31 cellular contexts compared by ENCODE assay signal in genomic region chr9:76516871-76517270, GRCh38. TPM values are rescaled to one million over a fixed set of nuclear protein-coding genes. Genes with fewer than 3 reads are reported as not detected.
DNase-seq lines count a peak whose midpoint lies in the region; ATAC-seq, FAIRE-seq and TF ChIP-seq lines count a peak whose summit lies in the region.
"Had no signal": no experiment of that assay in that cellular context is flagged by ENCODE, and none has a peak within 500 bp of the region (broad histone marks: within the 10 kb centered on the region; RNA-seq: fewer than 3 reads in every experiment).

No MANE protein-coding gene starts in this region.

- H3K36me3 ChIP-seq in GM23338 (ENCODE audit: insufficient read depth): no peaks in the 10 kb centered on the region
- no peaks in the 10 kb centered on the region; the same call in 1 of the 2 replicates for H3K36me3 ChIP-seq in OCI-LY1 (ENCODE audit: insufficient read depth, low read length)
- H3K36me3 ChIP-seq in CD8-positive, alpha-beta memory T cell (ENCODE audit: insufficient read depth, low read length): no peaks in the 10 kb centered on the region
- H3K36me3 ChIP-seq: adrenal gland, brain microvascular endothelial cell, left ventricle myocardium inferior, neural progenitor cell, thyroid gland, uterus had no signal

- H3K4me1 ChIP-seq in GM23338 (ENCODE audit: insufficient read depth): no peaks in the 10 kb centered on the region
- peaks cover 25% of the 10 kb centered on the region for H3K4me1 ChIP-seq in OCI-LY1 (ENCODE audit: insufficient read depth, low read length, severe bottlenecking)
- no peaks in the 10 kb centered on the region for H3K4me1 ChIP-seq in CD8-positive, alpha-beta memory T cell (ENCODE audit: insufficient read depth, low read length)
- H3K4me1 ChIP-seq: adrenal gland, left ventricle myocardium inferior, neural progenitor cell, spleen, uterus had no signal

- H3K27me3 Mint-ChIP-seq in GM23338 (ENCODE audit: insufficient read depth, low read depth, poor library complexity) (peaks cover 2% of the 10 kb centered on the region), T-cell (peaks cover 0 to 3% of the 10 kb centered on the region in 2 donors)
- no peaks in the 10 kb centered on the region for H3K27me3 Mint-ChIP-seq in CD8-positive, alpha-beta memory T cell
- H3K27me3 Mint-ChIP-seq: activated CD4-positive, alpha-beta memory T cell treated with anti-CD3 and anti-CD28 coated beads, Interleukin-2, amount 10 ng/mL, durations not matched to agents 7 days and 5 days; T-helper 17 cell had no signal

- H3K27me3 ChIP-seq in GM23338 (ENCODE audit: insufficient read depth) (no peaks in the 10 kb centered on the region), OCI-LY1 (ENCODE audit: insufficient read depth, low read length) (no peaks in the 10 kb centered on the region)
- no peaks in the 10 kb centered on the region for H3K27me3 ChIP-seq in CD8-positive, alpha-beta memory T cell (ENCODE audit: insufficient read depth, low read length, poor library complexity, severe bottlenecking)
- H3K27me3 ChIP-seq: adrenal gland, brain microvascular endothelial cell, neural progenitor cell, spleen, thyroid gland, uterus had no signal

- no peaks in the 10 kb centered on the region for H4K20me1 ChIP-seq in GM23338 (replicated peaks; ENCODE audit: insufficient read depth)
- no peaks in the 10 kb centered on the region for H4K20me1 ChIP-seq in OCI-LY1 (ENCODE audit: insufficient read depth, low read length)

- H3K27ac ChIP-seq in GM23338 (ENCODE audit: low read depth): no peak overlapping the region
- H3K27ac ChIP-seq in OCI-LY1 (ENCODE audit: low read depth, low read length, poor library complexity, severe bottlenecking): peak overlapping the region; percentile 31
- H3K27ac ChIP-seq in CD8-positive, alpha-beta memory T cell (ENCODE audit: low read depth, low read length): no peak overlapping the region
- H3K27ac ChIP-seq: adrenal gland, brain microvascular endothelial cell, GM23248, left ventricle myocardium inferior, neural progenitor cell, PC-9, spleen, uterus had no signal

- no peak overlapping the region for H3K4me2 ChIP-seq in GM23338
- H3K4me2 ChIP-seq in OCI-LY1 (ENCODE audit: low read length): peak overlapping the region; percentile 20; the same call in 1 of the 2 replicates
- H3K4me2 ChIP-seq: neural progenitor cell, PC-9, SK-N-SH had no signal

- no peaks in the 10 kb centered on the region for H3F3A ChIP-seq in GM23338 (replicated peaks; ENCODE audit: low read depth)
- no peaks in the 10 kb centered on the region for H3F3A ChIP-seq in OCI-LY1 (ENCODE audit: insufficient read depth, low read length)

- 0 out of 3 replicates have a peak, but pooled peaks cover 2% of the 10 kb centered on the region for H3K4me1 Mint-ChIP-seq in GM23338
- peaks cover 0 to 5% (median 3%) of the 10 kb centered on the region in 3 donors for H3K4me1 Mint-ChIP-seq in T-cell
- H3K4me1 Mint-ChIP-seq in CD8-positive, alpha-beta memory T cell: peaks cover 0 to 10% (median 5%) of the 10 kb centered on the region in 3 donors
- H3K4me1 Mint-ChIP-seq: activated naive CD4-positive, alpha-beta T cell treated with anti-CD3 and anti-CD28 coated beads, Interleukin-2, amount 10 ng/mL, durations not matched to agents 7 days and 5 days; neural progenitor cell; T-helper 17 cell had no signal

- H3K27ac Mint-ChIP-seq in GM23338 (no peak overlapping the region), T-cell (no peak overlapping the region)
- no peak overlapping the region for H3K27ac Mint-ChIP-seq in CD8-positive, alpha-beta memory T cell
- H3K27ac Mint-ChIP-seq: activated CD4-positive, alpha-beta memory T cell treated with anti-CD3 and anti-CD28 coated beads, Interleukin-2, amount 10 ng/mL, durations not matched to agents 7 days and 5 days; activated naive CD4-positive, alpha-beta T cell treated with anti-CD3 and anti-CD28 coated beads, Interleukin-2, amount 10 ng/mL, durations not matched to agents 7 days and 5 days; neural progenitor cell; T-helper 17 cell had no signal

- H3K79me2 ChIP-seq in GM23338 (replicated peaks; ENCODE audit: insufficient read depth): no peaks in the 10 kb centered on the region
- no peaks in the 10 kb centered on the region for H3K79me2 ChIP-seq in OCI-LY1 (ENCODE audit: insufficient read depth, low read length)

- no peak for TF ChIP-seq CTCF in GM23338 (conservative IDR thresholded peaks at IDR 0.05; ENCODE audit: low read depth in 2 of 2)
- TF ChIP-seq CTCF in OCI-LY1 (IDR thresholded peaks at IDR 0.05; ENCODE audit: low read length): no peak

- TF ChIP-seq POLR2A in GM12892 (IDR thresholded peaks at IDR 0.05; ENCODE audit: low read depth, low read length): no peak

- FAIRE-seq in GM12892 (lab: Jason Lieb, UNC): peak; percentile 76

- H3K36me3 Mint-ChIP-seq in GM23338 (ENCODE audit: low read depth): peaks cover 6% of the 10 kb centered on the region; the same call in 2 of the 3 replicates
- H3K36me3 Mint-ChIP-seq in T-cell: peaks cover 3% of the 10 kb centered on the region
- peaks cover 0 to 4% (median 0%) of the 10 kb centered on the region in 3 donors for H3K36me3 Mint-ChIP-seq in CD8-positive, alpha-beta memory T cell
- H3K36me3 Mint-ChIP-seq: activated naive CD4-positive, alpha-beta T cell treated with anti-CD3 and anti-CD28 coated beads, Interleukin-2, amount 10 ng/mL, durations not matched to agents 7 days and 5 days; CD4-positive, alpha-beta memory T cell; neural progenitor cell had no signal

- ATAC-seq in GM23338 (no peak), HG03378 (IDR thresholded peaks at IDR 0.05; ENCODE audit: unreplicated experiment) (peak; percentile 65), T-cell (replicated peaks in 1 of 4) (no peak)
- ATAC-seq: activated CD4-positive, CD25-positive, alpha-beta regulatory T cell treated with anti-CD3 and anti-CD28 coated beads, Interleukin-2, amount 50 U/mL, for 24 hours; esophagus mucosa; Right ventricle myocardium inferior; T-helper 17 cell had no signal

- no peak for DNase-seq in GM12892 (ENCODE audit: insufficient read length)
- no peak for DNase-seq in GM23338 (ENCODE audit: low spot score)
- DNase-seq in T-cell: no peak
- DNase-seq in stimulated activated naive CD4-positive, alpha-beta T cell (lab: John Stamatoyannopoulos, UW): no peak
- DNase-seq in anterior cingulate cortex (lab: John Stamatoyannopoulos, UW): no peak
- no peak for DNase-seq in CD8-positive, alpha-beta memory T cell
- DNase-seq: activated CD4-positive, alpha-beta memory T cell treated with anti-CD3 and anti-CD28 coated beads, Interleukin-2, amount 10 ng/mL, durations not matched to agents 7 days and 5 days; activated CD8-positive, alpha-beta memory T cell treated with anti-CD3 and anti-CD28 coated beads, Interleukin-2, amount 50 U/mL, for 48 hours; activated naive CD4-positive, alpha-beta T cell treated with anti-CD3 and anti-CD28 coated beads, Interleukin-2, amount 10 ng/mL, durations not matched to agents 7 days and 5 days; brain microvascular endothelial cell; GM23248; islet precursor cell; left ventricle myocardium inferior; NCI-H2227 treated with DMSO at 0.1 percent for 48 hours; NCI-H526; PC-9; right cardiac atrium; SK-N-SH; spleen; stimulated activated CD8-positive, alpha-beta memory T cell treated with anti-CD3 and anti-CD28 coated beads, Interleukin-4, amount 100 ng/mL, for 48 hours; T-helper 17 cell; uterus had no signal

- peaks cover 3% of the 10 kb centered on the region; the same call in 1 of the 2 replicates for H3K9me3 ChIP-seq in OCI-LY1 (ENCODE audit: low read length)
- no peaks in the 10 kb centered on the region for H3K9me3 ChIP-seq in CD8-positive, alpha-beta memory T cell (ENCODE audit: low read length)
- H3K9me3 ChIP-seq: adrenal gland, SK-N-SH, thyroid gland, uterus had no signal

- H3K4me3 ChIP-seq in GM23338 (no peak overlapping the region), OCI-LY1 (ENCODE audit: low read depth, low read length, poor library complexity, severe bottlenecking) (no peak overlapping the region)
- no peak overlapping the region for H3K4me3 ChIP-seq in CD8-positive, alpha-beta memory T cell (ENCODE audit: low read length)
- H3K4me3 ChIP-seq: adrenal gland, GM23248, left ventricle myocardium inferior, neural progenitor cell, PC-9, spleen, thyroid gland, uterus had no signal

- no peaks in the 10 kb centered on the region for H3K9me2 ChIP-seq in GM23338 (ENCODE audit: insufficient read depth)
- no peaks in the 10 kb centered on the region for H3K9me2 ChIP-seq in OCI-LY1 (ENCODE audit: low read depth, low read length)
- H3K9me2 ChIP-seq: SK-N-SH had no signal

- no peak overlapping the region for H3K9ac ChIP-seq in OCI-LY1 (ENCODE audit: low read length)
- H3K9ac ChIP-seq: GM23248, neural progenitor cell, SK-N-SH had no signal

- CTCF ChIA-PET in T-cell (lab: Charles Lee): interaction anchor here in 1 of 2 donors (0.9 kb wide), 1 partner anchor 58 kb away, joined by 3 read pairs; the partner anchor contains the start of gene GCNT1
- CTCF ChIA-PET in CD8-positive, alpha-beta memory T cell (lab: Charles Lee): no interaction called here

- H3K4me3 Mint-ChIP-seq in GM23338 (no peak overlapping the region), T-cell (no peak overlapping the region)
- H3K4me3 Mint-ChIP-seq in CD8-positive, alpha-beta memory T cell: no peak overlapping the region
- H3K4me3 Mint-ChIP-seq: activated CD4-positive, alpha-beta memory T cell treated with anti-CD3 and anti-CD28 coated beads, Interleukin-2, amount 10 ng/mL, durations not matched to agents 7 days and 5 days; activated naive CD4-positive, alpha-beta T cell treated with anti-CD3 and anti-CD28 coated beads, Interleukin-2, amount 10 ng/mL, durations not matched to agents 7 days and 5 days; neural progenitor cell; T-helper 17 cell had no signal

- H2AFZ ChIP-seq in GM23338 (peak overlapping the region; percentile 72; the same call in 1 of the 2 replicates), OCI-LY1 (ENCODE audit: low read length) (no peak overlapping the region)
- H2AFZ ChIP-seq: GM23248, PC-9 had no signal

- POLR2A ChIA-PET in T-cell (lab: Charles Lee): no interaction called here
- POLR2A ChIA-PET in CD8-positive, alpha-beta memory T cell (lab: Charles Lee): no interaction called here

- H3K9me3 Mint-ChIP-seq in GM23338 (peaks cover 5% of the 10 kb centered on the region; the same call in 1 of the 3 replicates), T-cell (peaks cover 0 to 3% (median 0%) of the 10 kb centered on the region in 3 donors)
- peaks cover 0 to 5% (median 0%) of the 10 kb centered on the region in 5 donors for H3K9me3 Mint-ChIP-seq in CD8-positive, alpha-beta memory T cell
- H3K9me3 Mint-ChIP-seq: activated naive CD4-positive, alpha-beta T cell treated with anti-CD3 and anti-CD28 coated beads, Interleukin-2, amount 10 ng/mL, durations not matched to agents 7 days and 5 days had no signal

RNA-seq across cellular contexts. Expression of gene GCNT1, which starts 57.9 kb away (rescaled TPM):
- 7.4 TPM for polyA plus RNA-seq in GM12892 (2012; ENCODE audit: missing spikeins)
- 5.5 and 11.4 TPM in 2 replicates for total RNA-seq in GM23338 (2014; rRNA removed; shearing (Covaris generic))
- 3.1 and 4.2 TPM in 2 replicates for polyA plus RNA-seq in GM23338 (2016; fragmentation: Nextera tagmentation; extraction: Ambion mirVana)
- total RNA-seq in T-cell: 1 to 10 TPM; 3.8 to 9.6 (median 4.9) TPM
- 10 to 100 TPM; 14.8 to 20.9 TPM for total RNA-seq in CD8-positive, alpha-beta memory T cell
- 4.3 TPM for polyA plus RNA-seq in CD8-positive, alpha-beta memory T cell
